Comparison of ENCODE assay signal across 2 cellular contexts in genomic region chr16:3173892-3174617, GRCh38.
TF ChIP-seq lines count a peak whose summit lies in the region.

No MANE protein-coding gene starts in this region.

TF ChIP-seq in IMR-90, 13 proteins besides CTCF, POLR2A, EP300 and RAD21:
- TF ChIP-seq BHLHE40 (IDR thresholded peaks at IDR 0.05; ENCODE audit: low read depth, low read length) (0 out of 2 replicates have a peak, but pooled peaks have one; percentile 15), MXI1 (IDR thresholded peaks at IDR 0.05; ENCODE audit: borderline replicate concordance, low read depth, low read length) (no peak), RFX5 (IDR thresholded peaks at IDR 0.05; ENCODE audit: low read depth, low read length) (no peak), SMC3 (IDR thresholded peaks at IDR 0.05; ENCODE audit: low read depth, low read length) (no peak)

TF ChIP-seq in HepG2, 621 proteins besides CTCF, POLR2A, EP300 and RAD21 (continues in another document):
- TF ChIP-seq HDAC1 (CRISPR knock-in tag; IDR thresholded peaks at IDR 0.05) (peak; percentile 30; the same call in 1 of the 2 replicates), SRSF1 (optimal IDR thresholded peaks at IDR 0.05; ENCODE audit: low read depth, low read length) (peak; percentile 20), FOXP4 (CRISPR knock-in tag; IDR thresholded peaks at IDR 0.05) (peak; percentile 29; the same call in 1 of the 2 replicates), FOXM1 (CRISPR knock-in tag; IDR thresholded peaks at IDR 0.05) (no peak), DR1 (CRISPR knock-in tag; IDR thresholded peaks at IDR 0.05) (no peak), PLRG1 (conservative IDR thresholded peaks at IDR 0.05) (no peak), KDM1A (CRISPR knock-in tag; IDR thresholded peaks at IDR 0.05) (0 out of 2 replicates have a peak, but pooled peaks have one; percentile 35), ZNF687 (CRISPR knock-in tag; IDR thresholded peaks at IDR 0.05) (peak; percentile 50), ZNF18 (CRISPR knock-in tag; IDR thresholded peaks at IDR 0.05; ENCODE audit: insufficient replicate concordance) (peak; percentile 30), SIX1 (CRISPR knock-in tag; IDR thresholded peaks at IDR 0.05; ENCODE audit: borderline replicate concordance) (0 out of 2 replicates have a peak, but pooled peaks have one; percentile 22), ZBTB3 (CRISPR knock-in tag; IDR thresholded peaks at IDR 0.05; ENCODE audit: borderline replicate concordance, low read depth) (no peak), PHF21A (CRISPR knock-in tag; IDR thresholded peaks at IDR 0.05) (0 out of 2 replicates have a peak, but pooled peaks have one; percentile 50), STAG1 (CRISPR knock-in tag; IDR thresholded peaks at IDR 0.05) (peak; percentile 19; the same call in 1 of the 2 replicates), ZFP82 (CRISPR knock-in tag; IDR thresholded peaks at IDR 0.05; ENCODE audit: borderline replicate concordance) (no peak), ZNF136 (CRISPR knock-in tag; IDR thresholded peaks at IDR 0.05; ENCODE audit: low read depth) (no peak), MAFK (conservative IDR thresholded peaks at IDR 0.05 in 1 of 2, IDR thresholded peaks at IDR 0.05 in 1 of 2; ENCODE audit: low read length in 2 of 2) (0 out of 4 replicates have a peak, but pooled peaks of 1 of the 2 experiments have one; percentile 16), HNF1B (CRISPR knock-in tag; IDR thresholded peaks at IDR 0.05) (0 out of 2 replicates have a peak, but pooled peaks have one; percentile 27), ZFY (CRISPR knock-in tag; IDR thresholded peaks at IDR 0.05) (peak; percentile 9; the same call in 1 of the 2 replicates), THAP8 (CRISPR knock-in tag; IDR thresholded peaks at IDR 0.05; ENCODE audit: borderline replicate concordance) (no peak), GTF3A (CRISPR knock-in tag; conservative IDR thresholded peaks at IDR 0.05) (no peak), TSC22D2 (CRISPR knock-in tag; IDR thresholded peaks at IDR 0.05; ENCODE audit: borderline replicate concordance) (0 out of 2 replicates have a peak, but pooled peaks have one; percentile 16), TFDP1 (CRISPR knock-in tag; IDR thresholded peaks at IDR 0.05; ENCODE audit: borderline replicate concordance) (0 out of 2 replicates have a peak, but pooled peaks have one; percentile 47), TARDBP (CRISPR knock-in tag; IDR thresholded peaks at IDR 0.05) (peak; percentile 30; the same call in 1 of the 2 replicates), ZNF543 (CRISPR knock-in tag; IDR thresholded peaks at IDR 0.05) (0 out of 2 replicates have a peak, but pooled peaks have one; percentile 24), ZNF878 (CRISPR knock-in tag; IDR thresholded peaks at IDR 0.05) (no peak), MEIS2 (CRISPR knock-in tag; IDR thresholded peaks at IDR 0.05) (0 out of 2 replicates have a peak, but pooled peaks have one; percentile 19), HMGXB4 (CRISPR knock-in tag; IDR thresholded peaks at IDR 0.05; ENCODE audit: borderline replicate concordance in 1 of 2, low read depth in 1 of 2) (peak; percentile 52 to 89; a peak in 3 of 4 replicates), TFE3 (CRISPR knock-in tag; IDR thresholded peaks at IDR 0.05) (peak; percentile 65), ZMYM2 (CRISPR knock-in tag; IDR thresholded peaks at IDR 0.05) (peak; percentile 60; the same call in 1 of the 2 replicates), CBX1 (IDR thresholded peaks at IDR 0.05; ENCODE audit: low read depth) (peak; percentile 47), SAP130 (CRISPR knock-in tag; IDR thresholded peaks at IDR 0.05; ENCODE audit: low read depth) (peak; percentile 53), KDM2A (CRISPR knock-in tag; IDR thresholded peaks at IDR 0.05; ENCODE audit: borderline replicate concordance, low read depth) (peak; percentile 27; the same call in 1 of the 2 replicates), GFI1 (CRISPR knock-in tag; IDR thresholded peaks at IDR 0.05; ENCODE audit: borderline replicate concordance) (peak; percentile 45; the same call in 1 of the 2 replicates), ZNF652 (CRISPR knock-in tag; IDR thresholded peaks at IDR 0.05; ENCODE audit: borderline replicate concordance, low read depth) (peak; percentile 72), USF2 (IDR thresholded peaks at IDR 0.05; ENCODE audit: low read depth, low read length) (no peak), USF2 (CRISPR knock-in tag; IDR thresholded peaks at IDR 0.05; ENCODE audit: borderline replicate concordance) (0 out of 2 replicates have a peak, but pooled peaks have one; percentile 28), ZNF703 (CRISPR knock-in tag; IDR thresholded peaks at IDR 0.05; ENCODE audit: borderline replicate concordance) (0 out of 2 replicates have a peak, but pooled peaks have one; percentile 56), XRCC5 (optimal IDR thresholded peaks at IDR 0.05; ENCODE audit: low read length) (peak; percentile 44), CHD4 (IDR thresholded peaks at IDR 0.05; ENCODE audit: borderline replicate concordance, low read length) (peak; percentile 73; the same call in 1 of the 2 replicates), NONO (IDR thresholded peaks at IDR 0.05) (no peak), NONO (CRISPR knock-in tag; conservative IDR thresholded peaks at IDR 0.05) (no peak), IRF2 (CRISPR knock-in tag; IDR thresholded peaks at IDR 0.05) (0 out of 2 replicates have a peak, but pooled peaks have one; percentile 25), ZEB1 (IDR thresholded peaks at IDR 0.05; ENCODE audit: insufficient replicate concordance, low read depth) (peak; percentile 61), MAX (IDR thresholded peaks at IDR 0.05) (peak; percentile 37)
